Comparison of ENCODE assay signal across 8 cellular contexts in genomic region chr10:22712959-22713852, GRCh38. TPM values are rescaled to one million over a fixed set of nuclear protein-coding genes. Genes with fewer than 3 reads are reported as not detected.
A peak's percentile ranks its signal among the peaks of the same experiment; 100 is the strongest.
DNase-seq lines count a peak whose midpoint lies in the region; ATAC-seq and TF ChIP-seq lines count a peak whose summit lies in the region.

No MANE protein-coding gene starts in this region.

- H2BK120ac ChIP-seq in mesendoderm (ENCODE audit: low read depth, low read length): no peak overlapping the region

- H3K27me3 Mint-ChIP-seq in stimulated activated naive CD8-positive, alpha-beta T cell treated with anti-CD3 and anti-CD28 coated beads, Interleukin-15, amount 100 ng/mL, for 72 hours: no peaks in the 10 kb centered on the region

- H3K4me2 ChIP-seq in mesendoderm (ENCODE audit: low read length): peak overlapping the region; percentile 77

- H3K79me1 ChIP-seq in mesendoderm (ENCODE audit: low read length): peaks cover 6% of the 10 kb centered on the region

- H3K9me3 ChIP-seq in HUES6 (ENCODE audit: control insufficient read depth, insufficient read depth, low read depth, low read length) (no peaks in the 10 kb centered on the region), ectodermal cell (ENCODE audit: control insufficient read depth, low read length) (no peaks in the 10 kb centered on the region)

- peaks cover 16% of the 10 kb centered on the region for H3K4me1 ChIP-seq in HUES6 (ENCODE audit: control insufficient read depth, insufficient read depth, low read length)
- H3K4me1 ChIP-seq in ectodermal cell (ENCODE audit: control insufficient read depth, insufficient read depth, low read length): peaks cover 7% of the 10 kb centered on the region
- peaks cover 2% of the 10 kb centered on the region for H3K4me1 ChIP-seq in mesendoderm (ENCODE audit: control insufficient read depth, low read depth, low read length)

- no peak for TF ChIP-seq CTCF in AG09309 (IDR thresholded peaks at IDR 0.05; ENCODE audit: control insufficient read depth, insufficient read depth, low read depth, low read length, missing control alignments)

- no peak overlapping the region for H2AK5ac ChIP-seq in mesendoderm (ENCODE audit: low read length)

- H4K8ac ChIP-seq in mesendoderm (ENCODE audit: low read depth, low read length): no peak overlapping the region

- H3K4me3 ChIP-seq in AG09309 (ENCODE audit: control insufficient read depth, low read depth, low read length) (peak overlapping the region; percentile 82), HUES6 (ENCODE audit: low read depth, low read length) (peak overlapping the region; percentile 100), ectodermal cell (ENCODE audit: insufficient read depth, low read depth, low read length) (peak overlapping the region; percentile 91), mesendoderm (ENCODE audit: low read length) (peak overlapping the region; percentile 39)

- H3K27ac Mint-ChIP-seq in stimulated activated naive CD8-positive, alpha-beta T cell treated with anti-CD3 and anti-CD28 coated beads, Interleukin-15, amount 100 ng/mL, for 72 hours: peak overlapping the region; percentile 92 to 97

- peak overlapping the region; percentile 75 to 90 for H3K4me3 Mint-ChIP-seq in stimulated activated naive CD8-positive, alpha-beta T cell treated with anti-CD3 and anti-CD28 coated beads, Interleukin-15, amount 100 ng/mL, for 72 hours

- H3K23ac ChIP-seq in mesendoderm (ENCODE audit: low read length): no peak overlapping the region

- H2BK15ac ChIP-seq in mesendoderm (replicated peaks; ENCODE audit: low read depth): no peak overlapping the region

- no peak overlapping the region for H3K18ac ChIP-seq in mesendoderm (ENCODE audit: low read length)

- DNase-seq in AG09309 (ENCODE audit: low read depth) (no peak), GM19238 (ENCODE audit: insufficient read length, low spot score) (peak; percentile 34), mesendoderm (peak; percentile 70)
- DNase-seq in activated CD4-positive, alpha-beta T cell treated with anti-CD3 and anti-CD28 coated beads for 4 hours: peak; percentile 27 to 46
- DNase-seq in stimulated activated naive CD8-positive, alpha-beta T cell treated with anti-CD3 and anti-CD28 coated beads, Interleukin-15, amount 100 ng/mL, for 72 hours: peak; percentile 35 to 47

- H3K9me3 Mint-ChIP-seq in stimulated activated naive CD8-positive, alpha-beta T cell treated with anti-CD3 and anti-CD28 coated beads, Interleukin-15, amount 100 ng/mL, for 72 hours: no peaks in the 10 kb centered on the region

- H3K56ac ChIP-seq in mesendoderm (ENCODE audit: low read length): peak overlapping the region; percentile 47

- peaks cover 8% of the 10 kb centered on the region for H3K27me3 ChIP-seq in HUES6 (ENCODE audit: control insufficient read depth, insufficient read depth, low read length)
- H3K27me3 ChIP-seq in ectodermal cell (ENCODE audit: control insufficient read depth, insufficient read depth, low read length, poor library complexity, severe bottlenecking): peaks cover 15% of the 10 kb centered on the region
- peaks cover 2% of the 10 kb centered on the region for H3K27me3 ChIP-seq in mesendoderm (ENCODE audit: insufficient read depth, low read length, poor library complexity)

- 0 to 1% methylated on average over 72 of the region's 72 CpGs for WGBS in ectodermal cell, 2 experiments
- WGBS in mesendoderm (ENCODE audit: extremely low coverage, insufficient coverage, low lambda C conversion rate): no CpG with 5 or more reads among the region's 72 CpGs

- peak; percentile 47 for ATAC-seq in stimulated activated naive CD8-positive, alpha-beta T cell treated with anti-CD3 and anti-CD28 coated beads, Interleukin-15, amount 100 ng/mL, for 72 hours
- ATAC-seq in GM18520 (IDR thresholded peaks at IDR 0.05; ENCODE audit: unreplicated experiment): no peak

- no peak overlapping the region for H3K4ac ChIP-seq in mesendoderm (ENCODE audit: low read depth, low read length)

- H3K27ac ChIP-seq in HUES6 (ENCODE audit: low read depth, low read length) (no peak overlapping the region), ectodermal cell (ENCODE audit: insufficient read depth, low read depth, low read length, poor library complexity, severe bottlenecking) (no peak overlapping the region), mesendoderm (ENCODE audit: low read depth, low read length) (no peak overlapping the region)

- no peak overlapping the region for H4K5ac ChIP-seq in mesendoderm (ENCODE audit: low read length)

- H2BK5ac ChIP-seq in mesendoderm (ENCODE audit: low read length): no peak overlapping the region

- H3K36me3 ChIP-seq in HUES6 (ENCODE audit: control insufficient read depth, insufficient read depth, low read length): no peaks in the 10 kb centered on the region
- H3K36me3 ChIP-seq in ectodermal cell (ENCODE audit: control insufficient read depth, insufficient read depth, low read length): no peaks in the 10 kb centered on the region
- H3K36me3 ChIP-seq in mesendoderm (ENCODE audit: control insufficient read depth, insufficient read depth, low read length): no peaks in the 10 kb centered on the region

- H3K79me2 ChIP-seq in mesendoderm (ENCODE audit: control insufficient read depth, insufficient read depth, low read length): peaks cover 17% of the 10 kb centered on the region

- H3K9ac ChIP-seq in HUES6 (ENCODE audit: low read length): peak overlapping the region; percentile 86
- peak overlapping the region; percentile 37 for H3K9ac ChIP-seq in mesendoderm (ENCODE audit: low read length)

- peaks cover 44% of the 10 kb centered on the region for H3K4me1 Mint-ChIP-seq in stimulated activated naive CD8-positive, alpha-beta T cell treated with anti-CD3 and anti-CD28 coated beads, Interleukin-15, amount 100 ng/mL, for 72 hours

RNA-seq across cellular contexts. Expression of gene PIP4K2A, which starts 1.2 kb away (rescaled TPM):
- 31.0 TPM for polyA plus RNA-seq in ectodermal cell (2013, experiment 1 of 4)
- polyA plus RNA-seq in ectodermal cell (2013, experiment 2 of 4): 31.6 TPM
- polyA plus RNA-seq in ectodermal cell (2013, experiment 3 of 4): 23.1 TPM
- 27.7 TPM for polyA plus RNA-seq in ectodermal cell (2013, experiment 4 of 4)
- 12.9 TPM for polyA plus RNA-seq in mesendoderm (2013, experiment 1 of 2)
- 12.4 TPM for polyA plus RNA-seq in mesendoderm (2013, experiment 2 of 2)

Comparison
In these comparisons a context has a peak if more than half of its experiments do, and no peak if none do; other contexts are left out.
1. H3K4me3 ChIP-seq: peak in every context shown above with its lines; median percentile 100 in HUES6; 91 in ectodermal cell; 82 in AG09309; 39 in mesendoderm.